In the genomic region with DNA sequence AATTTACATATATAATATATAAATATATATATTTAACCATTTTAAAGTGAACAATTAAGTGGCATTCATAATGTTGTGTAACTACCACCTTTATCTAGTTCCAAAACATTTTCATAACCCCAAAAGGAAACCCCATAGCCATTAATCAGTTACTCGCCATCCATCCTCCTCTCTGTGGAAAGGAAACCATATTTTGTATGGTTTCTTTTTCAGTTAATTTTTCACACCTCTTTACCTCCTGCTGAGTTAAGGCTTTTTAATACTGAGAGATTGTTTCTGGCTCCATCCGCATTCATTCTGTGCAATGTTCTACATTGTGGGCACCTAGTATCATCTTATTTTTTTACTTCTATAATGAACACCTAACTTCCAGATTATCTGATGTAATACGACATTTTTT, we compare ENCODE assay signal across 17 cellular contexts.
A peak's percentile ranks its signal among the peaks of the same experiment; 100 is the strongest.
DNase-seq lines count a peak whose midpoint lies in the region; ATAC-seq, FAIRE-seq and TF ChIP-seq lines count a peak whose summit lies in the region.
"Had no signal": no experiment of that assay in that cellular context is flagged by ENCODE, and none has a peak within 500 bp of the region (broad histone marks: within the 10 kb centered on the region; RNA-seq: fewer than 3 reads in every experiment).

No MANE protein-coding gene starts in this region.

- no peak for TF ChIP-seq EP300 in GM12878 (IDR thresholded peaks at IDR 0.05; ENCODE audit: borderline replicate concordance in 1 of 2, control insufficient read depth in 1 of 2, low read depth in 2 of 2, low read length in 2 of 2)

- TF ChIP-seq CTCF in GM12878 (IDR thresholded peaks at IDR 0.05 in 2 of 3, conservative IDR thresholded peaks at IDR 0.05 in 1 of 3; ENCODE audit: control insufficient read depth in 2 of 3, extremely low read depth in 1 of 3, insufficient read depth in 1 of 3, low read depth in 3 of 3, low read length in 3 of 3) (no peak), thyroid gland (IDR thresholded peaks at IDR 0.05) (no peak), MCF 10A (IDR thresholded peaks at IDR 0.05; ENCODE audit: unreplicated experiment) (no peak)

- BruUV-seq in GM12878 (replicated peaks; lab: Mats Ljungman, UMichigan), result no TSS peak
- no TSS peak for BruUV-seq in MCF 10A (replicated peaks; lab: Mats Ljungman, UMichigan)

- no peak overlapping the region for H2AFZ ChIP-seq in GM12878 (ENCODE audit: control insufficient read depth, low read depth, low read length)

- no peak for TF ChIP-seq RAD21 in GM12878 (IDR thresholded peaks at IDR 0.05; ENCODE audit: insufficient read depth, low read depth, low read length)

- RAD21 ChIA-PET in GM12878 (lab: Charles Lee; ENCODE audit: unreplicated experiment), result no interaction called here

- no peak for DNase-seq in GM12878 (ENCODE audit: low read depth, low spot score)
- no peak for DNase-seq in thyroid gland
- no peak for DNase-seq in MCF 10A (ENCODE audit: unreplicated experiment)
- no peak for DNase-seq in SIG-M5 treated with dmso at 0.1 percent for 504 hours (lab: John Stamatoyannopoulos, UW; ENCODE audit: unreplicated experiment)
- DNase-seq: activated CD4-positive, alpha-beta T cell treated with anti-CD3 and anti-CD28 coated beads for 48 hours; activated naive CD8-positive, alpha-beta T cell treated with anti-CD3 and anti-CD28 coated beads for 36 hours; activated T-cell treated with anti-CD3 and anti-CD28 coated beads, Interleukin-2, amount 50 U/mL, for 1 hour; DMS153; effector memory CD4-positive, alpha-beta T cell; naive thymus-derived CD8-positive, alpha-beta T cell; Right ventricle myocardium superior had no signal

- no peak overlapping the region for H3K9ac ChIP-seq in GM12878 (ENCODE audit: control insufficient read depth, insufficient read depth, low read length)
- H3K9ac ChIP-seq: BLaER1 had no signal

- H3K4me3 ChIP-seq in GM12878, result no peak overlapping the region
- no peak overlapping the region for H3K4me3 ChIP-seq in thyroid gland (replicated peaks in 1 of 3)
- H3K4me3 ChIP-seq: BLaER1, cardiac muscle cell, lung had no signal

- H3K27ac Mint-ChIP-seq in MCF 10A (ENCODE audit: low read depth, unreplicated experiment), result no peak overlapping the region
- H3K27ac Mint-ChIP-seq: activated naive CD8-positive, alpha-beta T cell treated with anti-CD3 and anti-CD28 coated beads for 36 hours; naive thymus-derived CD8-positive, alpha-beta T cell had no signal

- POLR2A ChIA-PET in GM12878 (lab: Charles Lee) (no interaction called here), MCF 10A (lab: Yijun Ruan, JAX) (no interaction called here)

- H3K36me3 ChIP-seq in GM12878 (ENCODE audit: control insufficient read depth in 2 of 2, insufficient read depth in 2 of 2, low read length in 1 of 2), result no peaks in the 10 kb centered on the region
- no peaks in the 10 kb centered on the region for H3K36me3 ChIP-seq in thyroid gland
- H3K36me3 ChIP-seq: BLaER1, cardiac muscle cell had no signal

- no peaks in the 10 kb centered on the region for H3K4me1 ChIP-seq in GM12878 (ENCODE audit: control insufficient read depth, insufficient read depth, low read length)
- no peaks in the 10 kb centered on the region for H3K4me1 ChIP-seq in thyroid gland
- H3K4me1 ChIP-seq: BLaER1 had no signal

- no peaks in the 10 kb centered on the region for H3K79me2 ChIP-seq in GM12878 (ENCODE audit: control insufficient read depth, insufficient read depth, low read length)

- peak; percentile 91 for ATAC-seq in GM19025 (IDR thresholded peaks at IDR 0.05; ENCODE audit: low read depth, unreplicated experiment)
- peak; percentile 76 for ATAC-seq in GM21529 (IDR thresholded peaks at IDR 0.05; ENCODE audit: unreplicated experiment)
- ATAC-seq in HG03097 (IDR thresholded peaks at IDR 0.05; ENCODE audit: low FRiP score, unreplicated experiment), result peak; percentile 98
- ATAC-seq in GM12878, result peak; percentile 53
- ATAC-seq: naive thymus-derived CD8-positive, alpha-beta T cell had no signal

- no peak overlapping the region for H3K27ac ChIP-seq in GM12878 (ENCODE audit: control insufficient read depth, insufficient read depth)
- no peak overlapping the region for H3K27ac ChIP-seq in thyroid gland
- H3K27ac ChIP-seq: BLaER1, cardiac muscle cell had no signal

- intact Hi-C loops in GM12878 (cut with micrococcal nuclease; ENCODE audit: unreplicated experiment), result no loop called here
- intact Hi-C loops in thyroid gland (cut with DNase I), result no loop called here
- intact Hi-C loops in MCF 10A (cut with micrococcal nuclease), result no loop called here

- H3K27me3 ChIP-seq in GM12878 (replicated peaks in 1 of 2; ENCODE audit: control insufficient read depth in 2 of 2, insufficient read depth in 2 of 2, low read length in 1 of 2), result no peaks in the 10 kb centered on the region
- H3K27me3 ChIP-seq in thyroid gland, result no peaks in the 10 kb centered on the region
- H3K27me3 ChIP-seq: BLaER1, cardiac muscle cell had no signal

- no peak for TF ChIP-seq POLR2A in GM12878 (IDR thresholded peaks at IDR 0.05; ENCODE audit: low read depth, low read length)
- TF ChIP-seq POLR2A in thyroid gland (IDR thresholded peaks at IDR 0.05), result no peak

- H3K36me3 Mint-ChIP-seq in MCF 10A (ENCODE audit: insufficient read depth, unreplicated experiment), result no peaks in the 10 kb centered on the region
- H3K36me3 Mint-ChIP-seq: activated naive CD8-positive, alpha-beta T cell treated with anti-CD3 and anti-CD28 coated beads for 36 hours; naive thymus-derived CD8-positive, alpha-beta T cell had no signal

- WGBS in GM12878 (ENCODE audit: insufficient coverage, insufficient replicate concordance, low lambda C conversion rate, missing lambda C conversion rate), result 29% methylated on average over 3 of the region's 3 CpGs
- WGBS in thyroid gland, 2 donors, result 88 to 91% methylated on average over 3 of the region's 3 CpGs

- SMC1A ChIA-PET in GM12878 (lab: Charles Lee; ENCODE audit: uncharacterized antibody, unreplicated experiment), result interaction anchor here (0.9 kb wide), 1 partner anchor 27 kb away, joined by 3 read pairs; no protein-coding TSS in a partner anchor

- no peak for FAIRE-seq in GM12878 (lab: Jason Lieb, UNC)

- H3K9me3 Mint-ChIP-seq in MCF 10A (ENCODE audit: unreplicated experiment), result peaks cover 7% of the 10 kb centered on the region
- H3K9me3 Mint-ChIP-seq: activated naive CD8-positive, alpha-beta T cell treated with anti-CD3 and anti-CD28 coated beads for 36 hours had no signal

- no peaks in the 10 kb centered on the region for H3K9me3 ChIP-seq in GM12878 (replicated peaks; ENCODE audit: control insufficient read depth, insufficient read depth, low read length)
- H3K9me3 ChIP-seq in thyroid gland, result no peaks in the 10 kb centered on the region
- H3K9me3 ChIP-seq: BLaER1 had no signal

- no peaks in the 10 kb centered on the region for H3K27me3 Mint-ChIP-seq in MCF 10A (ENCODE audit: insufficient read depth, unreplicated experiment)

- CTCF ChIA-PET in GM12878 (lab: Yijun Ruan, JAX), result no interaction called here
- CTCF ChIA-PET in MCF 10A (lab: Yijun Ruan, JAX), result no interaction called here

- no peak overlapping the region for H3K4me3 Mint-ChIP-seq in MCF 10A (ENCODE audit: unreplicated experiment)
- H3K4me3 Mint-ChIP-seq: activated naive CD8-positive, alpha-beta T cell treated with anti-CD3 and anti-CD28 coated beads for 36 hours; naive thymus-derived CD8-positive, alpha-beta T cell had no signal

- H3K4me1 Mint-ChIP-seq in MCF 10A (ENCODE audit: insufficient read depth, unreplicated experiment), result no peaks in the 10 kb centered on the region
- H3K4me1 Mint-ChIP-seq: activated naive CD8-positive, alpha-beta T cell treated with anti-CD3 and anti-CD28 coated beads for 36 hours; naive thymus-derived CD8-positive, alpha-beta T cell had no signal

- in situ Hi-C loops in GM12878 (cut with MboI), result no loop called here

- H3K4me2 ChIP-seq in GM12878 (ENCODE audit: control insufficient read depth, insufficient read depth), result no peak overlapping the region
- H3K4me2 ChIP-seq: BLaER1 had no signal

- no peaks in the 10 kb centered on the region for H4K20me1 ChIP-seq in GM12878 (ENCODE audit: control insufficient read depth, insufficient read depth)
- H4K20me1 ChIP-seq: BLaER1 had no signal

TF ChIP-seq in GM12878, 131 proteins besides CTCF, POLR2A, EP300 and RAD21 (continues in another document):
- no peak for TF ChIP-seq HDAC2 (IDR thresholded peaks at IDR 0.05)
- TF ChIP-seq POLR2AphosphoS2 (IDR thresholded peaks at IDR 0.05; ENCODE audit: low read depth, low read length), result no peak
- TF ChIP-seq MYC (IDR thresholded peaks at IDR 0.05; ENCODE audit: insufficient read depth, insufficient read length, insufficient replicate concordance, low read length, severe bottlenecking), result no peak
- TF ChIP-seq EZH2 (IDR thresholded peaks at IDR 0.05; ENCODE audit: borderline replicate concordance, control insufficient read depth, low read depth, low read length), result no peak
- TF ChIP-seq ESRRA (IDR thresholded peaks at IDR 0.05; ENCODE audit: low read length), result no peak
- TF ChIP-seq TAF1 (IDR thresholded peaks at IDR 0.05; ENCODE audit: borderline replicate concordance, low read depth, low read length), result no peak
- TF ChIP-seq KDM1A (IDR thresholded peaks at IDR 0.05; ENCODE audit: borderline replicate concordance), result no peak
- TF ChIP-seq, protein P1, sequence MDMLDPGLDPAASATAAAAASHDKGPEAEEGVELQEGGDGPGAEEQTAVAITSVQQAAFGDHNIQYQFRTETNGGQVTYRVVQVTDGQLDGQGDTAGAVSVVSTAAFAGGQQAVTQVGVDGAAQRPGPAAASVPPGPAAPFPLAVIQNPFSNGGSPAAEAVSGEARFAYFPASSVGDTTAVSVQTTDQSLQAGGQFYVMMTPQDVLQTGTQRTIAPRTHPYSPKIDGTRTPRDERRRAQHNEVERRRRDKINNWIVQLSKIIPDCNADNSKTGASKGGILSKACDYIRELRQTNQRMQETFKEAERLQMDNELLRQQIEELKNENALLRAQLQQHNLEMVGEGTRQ (IDR thresholded peaks at IDR 0.05; ENCODE audit: borderline replicate concordance, low read depth, low read length), result no peak
- TF ChIP-seq KAT2A (conservative IDR thresholded peaks at IDR 0.05; ENCODE audit: control insufficient read depth, low read depth, low read length), result no peak
- no peak for TF ChIP-seq ELK1 (IDR thresholded peaks at IDR 0.05; ENCODE audit: low read depth, low read length)
- no peak for TF ChIP-seq HDGF (IDR thresholded peaks at IDR 0.05)
- TF ChIP-seq TCF3 (IDR thresholded peaks at IDR 0.05; ENCODE audit: borderline replicate concordance, insufficient read depth, low read depth, low read length), result no peak
